1 cellular context compared by ENCODE assay signal in genomic region chr17:32356750-32357149, GRCh38.
TF ChIP-seq lines count a peak whose summit lies in the region.

No MANE protein-coding gene starts in this region.

TF ChIP-seq in GM23338, 12 proteins besides CTCF, POLR2A, EP300 and RAD21:
- TF ChIP-seq ZNF462 (CRISPR knock-in tag; IDR thresholded peaks at IDR 0.05): no peak
- no peak for TF ChIP-seq EZH2 (IDR thresholded peaks at IDR 0.05; ENCODE audit: low read depth, unreplicated experiment)
- TF ChIP-seq REST (IDR thresholded peaks at IDR 0.05; ENCODE audit: unreplicated experiment): no peak
- TF ChIP-seq EZH2phosphoT487 (IDR thresholded peaks at IDR 0.05; ENCODE audit: unreplicated experiment): no peak
- TF ChIP-seq JUNB (IDR thresholded peaks at IDR 0.05; ENCODE audit: unreplicated experiment): no peak
- no peak for TF ChIP-seq ZNF331 (CRISPR knock-in tag; IDR thresholded peaks at IDR 0.05; ENCODE audit: low read depth)
- no peak for TF ChIP-seq CREB1 (CRISPR knock-in tag; IDR thresholded peaks at IDR 0.05; ENCODE audit: low read depth)
- no peak for TF ChIP-seq NANOG (IDR thresholded peaks at IDR 0.05; ENCODE audit: borderline replicate concordance)
- TF ChIP-seq ETS1 (IDR thresholded peaks at IDR 0.05): no peak
- no peak for TF ChIP-seq STAT1 (IDR thresholded peaks at IDR 0.05; ENCODE audit: unreplicated experiment)
